ENCODE assay signal across 1 cellular context in the genomic region with DNA sequence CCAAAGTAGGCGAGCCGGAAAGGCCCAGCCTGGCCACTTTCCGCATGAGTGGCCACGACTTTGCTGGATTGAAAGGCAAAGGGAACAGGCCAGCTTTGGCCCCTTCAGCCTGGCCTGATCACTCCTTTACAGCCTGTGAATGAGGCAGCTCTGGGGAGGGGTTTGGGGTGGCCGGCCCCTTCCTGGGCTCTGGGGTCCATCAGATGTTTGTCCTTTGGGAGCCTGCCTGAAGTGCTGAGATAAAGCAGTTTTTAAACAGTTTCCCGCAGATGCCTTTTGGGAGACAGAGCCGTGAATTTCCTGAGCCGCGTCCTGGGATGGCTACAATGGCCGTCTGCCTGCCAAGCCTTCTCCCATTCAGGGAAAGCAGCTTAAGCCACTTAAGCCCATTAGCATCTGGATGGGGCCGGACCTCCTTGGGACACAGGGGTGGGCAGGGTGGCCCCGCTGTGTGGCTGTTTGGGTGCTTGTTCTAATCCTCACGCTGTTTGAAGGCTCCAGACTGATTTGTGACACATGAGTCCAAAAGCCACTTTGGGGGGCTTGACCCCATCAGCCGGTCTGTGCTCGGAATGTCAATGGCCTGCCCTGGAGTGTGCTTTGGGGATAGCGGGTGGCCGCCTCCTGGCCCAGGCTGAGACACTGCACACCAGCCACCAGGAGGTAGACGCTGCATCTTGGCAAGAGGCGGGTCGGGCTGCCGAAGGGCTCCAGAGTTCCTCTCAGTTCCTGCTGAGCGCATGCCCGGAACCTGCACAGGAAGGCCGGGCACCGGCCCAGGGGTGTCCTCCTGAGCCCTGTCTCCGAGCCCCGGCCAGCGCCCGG.
TF ChIP-seq lines count a peak whose summit lies in the region.

No MANE protein-coding gene starts in this region.

TF ChIP-seq in IMR-90, 13 proteins besides CTCF, POLR2A, EP300 and RAD21:
- TF ChIP-seq RCOR1 (IDR thresholded peaks at IDR 0.05; ENCODE audit: insufficient replicate concordance, low read length) (no peak), CEBPB (IDR thresholded peaks at IDR 0.05; ENCODE audit: low read depth, low read length) (no peak), NFE2L2 (IDR thresholded peaks at IDR 0.05; ENCODE audit: low read depth, low read length) (no peak), MXI1 (IDR thresholded peaks at IDR 0.05; ENCODE audit: borderline replicate concordance, low read depth, low read length) (no peak), MAZ (IDR thresholded peaks at IDR 0.05; ENCODE audit: borderline replicate concordance, low read depth, low read length) (no peak), SMC3 (IDR thresholded peaks at IDR 0.05; ENCODE audit: low read depth, low read length) (no peak), BHLHE40 (IDR thresholded peaks at IDR 0.05; ENCODE audit: low read depth, low read length) (no peak), RFX5 (IDR thresholded peaks at IDR 0.05; ENCODE audit: low read depth, low read length) (no peak), MAFK (IDR thresholded peaks at IDR 0.05; ENCODE audit: low read depth, low read length) (no peak), CHD1 (IDR thresholded peaks at IDR 0.05; ENCODE audit: low read depth, low read length) (no peak), USF2 (IDR thresholded peaks at IDR 0.05; ENCODE audit: low read depth, low read length) (no peak)
